In the genomic region with DNA sequence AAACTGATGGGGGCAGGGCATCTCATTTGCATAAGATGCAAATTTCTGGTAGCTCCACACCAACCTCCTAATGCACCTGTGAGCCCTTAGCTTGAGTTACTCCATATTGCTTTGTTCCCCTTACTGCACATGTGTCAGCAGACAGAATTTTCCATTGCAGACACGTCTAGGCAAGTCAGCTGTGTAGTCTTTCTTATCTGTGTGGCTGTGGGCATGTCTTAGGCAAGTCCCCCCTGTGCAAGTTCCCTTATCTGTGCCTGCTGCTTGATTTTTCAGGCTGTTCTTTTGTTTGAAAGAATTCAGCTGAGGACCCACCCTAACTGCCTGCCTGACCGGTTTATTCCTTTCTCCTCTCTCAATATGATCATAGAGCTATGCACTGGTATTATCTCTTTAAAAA, we compare ENCODE assay signal across 2 cellular contexts.
TF ChIP-seq lines count a peak whose summit lies in the region.

No MANE protein-coding gene starts in this region.

TF ChIP-seq in A549, 52 proteins besides CTCF, POLR2A, EP300 and RAD21:
- TF ChIP-seq ZFP36 (IDR thresholded peaks at IDR 0.05; ENCODE audit: borderline replicate concordance, partially characterized antibody) (peak; percentile 95), KDM5A (IDR thresholded peaks at IDR 0.05) (no peak)

TF ChIP-seq in GM12891, 5 proteins besides CTCF, POLR2A, EP300 and RAD21:
- TF ChIP-seq PAX5 (IDR thresholded peaks at IDR 0.05; ENCODE audit: insufficient read depth, low read length, severe bottlenecking) (no peak), POU2F2 (IDR thresholded peaks at IDR 0.05; ENCODE audit: low read depth, low read length) (no peak), SPI1 (IDR thresholded peaks at IDR 0.05; ENCODE audit: low read depth, low read length) (no peak), POLR2AphosphoS5 (IDR thresholded peaks at IDR 0.05; ENCODE audit: low read depth, low read length) (no peak), TAF1 (IDR thresholded peaks at IDR 0.05; ENCODE audit: low read depth, low read length) (no peak)
